ENCODE assay signal across 19 cellular contexts in genomic region chr4:123352966-123353365, GRCh38. TPM values are rescaled to one million over a fixed set of nuclear protein-coding genes. Genes with fewer than 3 reads are reported as not detected.
DNase-seq lines count a peak whose midpoint lies in the region; ATAC-seq and TF ChIP-seq lines count a peak whose summit lies in the region.
"Had no signal": no experiment of that assay in that cellular context is flagged by ENCODE, and none has a peak within 500 bp of the region (broad histone marks: within the 10 kb centered on the region; RNA-seq: fewer than 3 reads in every experiment).

No MANE protein-coding gene starts in this region.

- no peaks in the 10 kb centered on the region for H3K36me3 ChIP-seq in BLaER1 treated with 17β-estradiol and CSF1 and Interleukin-3, amounts not matched to agents 10 nM and 100 nM
- H3K36me3 ChIP-seq in IMR-90 (ENCODE audit: control insufficient read depth, insufficient read depth, low read length) (no peaks in the 10 kb centered on the region), prostate gland (no peaks in the 10 kb centered on the region), transverse colon (no peaks in the 10 kb centered on the region)
- H3K36me3 ChIP-seq: neutrophil had no signal

- no peaks in the 10 kb centered on the region for H3K27me3 ChIP-seq in BLaER1 treated with 17β-estradiol and CSF1 and Interleukin-3, amounts not matched to agents 10 nM and 100 nM
- H3K27me3 ChIP-seq in IMR-90 (ENCODE audit: control insufficient read depth, insufficient read depth, low read length) (no peaks in the 10 kb centered on the region), prostate gland (replicated peaks; ENCODE audit: insufficient read depth) (no peaks in the 10 kb centered on the region), transverse colon (no peaks in the 10 kb centered on the region)
- H3K27me3 ChIP-seq: neutrophil had no signal

- H3K27ac ChIP-seq in BLaER1 treated with 17β-estradiol and CSF1 and Interleukin-3, amounts not matched to agents 10 nM and 100 nM = no peak overlapping the region; a peak in 2 of 22 replicates
- H3K27ac ChIP-seq in IMR-90 (ENCODE audit: insufficient read depth, low read length) (no peak overlapping the region), epithelial cell of prostate (peak overlapping the region; percentile 72), prostate gland (peak overlapping the region; percentile 19 to 33), transverse colon (no peak overlapping the region)
- H3K27ac ChIP-seq: C4-2B, neutrophil had no signal

- dilution Hi-C loops in IMR-90 (cut with HindIII; ENCODE audit: low sequenced_read_pairs, unreplicated experiment) = no loop called here

- H3K23ac ChIP-seq in IMR-90 (ENCODE audit: low read depth, low read length) = no peak overlapping the region

- no peak overlapping the region for H3K4ac ChIP-seq in IMR-90 (ENCODE audit: low read depth, low read length)

- H3K9me1 ChIP-seq in IMR-90 (ENCODE audit: insufficient read depth, low read length) = 0 out of 2 replicates have a peak, but pooled peaks cover 3% of the 10 kb centered on the region

- H3K18ac ChIP-seq in IMR-90 (ENCODE audit: low read depth, low read length) = peak overlapping the region; percentile 68; the same call in 1 of the 2 replicates

- H3K79me1 ChIP-seq in IMR-90 (ENCODE audit: low read depth in 1 of 2, low read length in 2 of 2) = no peaks in the 10 kb centered on the region

- H4K8ac ChIP-seq in IMR-90 (ENCODE audit: low read depth in 2 of 2, low read length in 2 of 2) = no peak overlapping the region

- DNase-seq in IMR-90 (no peak), epithelial cell of prostate (ENCODE audit: low read depth, low spot score) (no peak), prostate gland (ENCODE audit: low spot score) (no peak), NCI-H1436 treated with DMSO at 0.1 percent for 48 hours (lab: John Stamatoyannopoulos, UW) (no peak), ureter (ENCODE audit: low spot score) (no peak), transverse colon (no peak)
- DNase-seq in central memory CD4-positive, alpha-beta T cell = no peak
- DNase-seq: activated CD8-positive, alpha-beta memory T cell treated with anti-CD3 and anti-CD28 coated beads for 24 hours; activated gamma-delta T cell treated with Interleukin-2 at 50 U/mL for 16 hours; activated T-cell treated with anti-CD3 and anti-CD28 coated beads, Interleukin-2, amount 50 U/mL, for 24 hours; effector memory CD8-positive, alpha-beta T cell; islet precursor cell; KBM-7; NCI-H187; RPMI8226; T-helper 2 cell had no signal

- peak overlapping the region; percentile 38; the same call in 1 of the 2 replicates for H2BK20ac ChIP-seq in IMR-90 (ENCODE audit: low read depth, low read length)

- H2BK120ac ChIP-seq in IMR-90 (ENCODE audit: low read depth, low read length) = no peak overlapping the region

- in situ Hi-C loops in IMR-90 (cut with MboI; ENCODE audit: low sequenced_read_pairs) = no loop called here
- in situ Hi-C loops in transverse colon (cut with MboI; ENCODE audit: low pct_ligation_motif_present in 1 of 4, low pct_unique_long_range_greater_than_20kb in 1 of 4, low sequenced_read_pairs in 3 of 4) = loop anchor here in 1 of 4 donors (25.0 kb wide), 1 partner anchor 909 kb away; no protein-coding TSS in a partner anchor

- TF ChIP-seq POLR2A in IMR-90 (IDR thresholded peaks at IDR 0.05; ENCODE audit: low read depth, low read length) (no peak), prostate gland (IDR thresholded peaks at IDR 0.05) (no peak), transverse colon (IDR thresholded peaks at IDR 0.05) (no peak)

- CTCF ChIA-PET in IMR-90 (lab: Yijun Ruan, JAX) = no interaction called here

- TF ChIP-seq CTCF in IMR-90 (conservative IDR thresholded peaks at IDR 0.05; ENCODE audit: low read depth, low read length) = no peak
- TF ChIP-seq CTCF in prostate gland (IDR thresholded peaks at IDR 0.05) = no peak
- no peak for TF ChIP-seq CTCF in transverse colon (IDR thresholded peaks at IDR 0.05)

- no peak overlapping the region for H3K9ac ChIP-seq in BLaER1 treated with 17β-estradiol and CSF1 and Interleukin-3, amounts not matched to agents 10 nM and 100 nM
- H3K9ac ChIP-seq in IMR-90 (ENCODE audit: low read depth, low read length) = no peak overlapping the region

- peaks cover 12 to 27% (median 20%) of the 10 kb centered on the region in 10 experiments; a peak in 19 of 20 replicates for H3K4me1 ChIP-seq in BLaER1 treated with 17β-estradiol and CSF1 and Interleukin-3, amounts not matched to agents 10 nM and 100 nM
- H3K4me1 ChIP-seq in IMR-90 (ENCODE audit: control insufficient read depth, insufficient read depth, low read length) = peaks cover 3% of the 10 kb centered on the region
- no peaks in the 10 kb centered on the region for H3K4me1 ChIP-seq in prostate gland (replicated peaks)
- H3K4me1 ChIP-seq in transverse colon = peaks cover 0 to 9% (median 0%) of the 10 kb centered on the region in 4 donors

- no TSS peak for BruUV-seq in IMR-90 (replicated peaks; lab: Mats Ljungman, UMichigan)

- peak overlapping the region; percentile 59; the same call in 1 of the 2 replicates for H4K5ac ChIP-seq in IMR-90 (ENCODE audit: low read depth, low read length)

- H3K4me3 ChIP-seq in BLaER1 treated with 17β-estradiol and CSF1 and Interleukin-3, amounts not matched to agents 10 nM and 100 nM = no peak overlapping the region
- no peak overlapping the region for H3K4me3 ChIP-seq in IMR-90 (ENCODE audit: insufficient read depth, low read depth, low read length)
- no peak overlapping the region for H3K4me3 ChIP-seq in prostate gland
- H3K4me3 ChIP-seq in transverse colon = no peak overlapping the region

- H3K9me3 ChIP-seq in BLaER1 treated with 17β-estradiol and CSF1 and Interleukin-3, amounts not matched to agents 10 nM and 100 nM (replicated peaks in 1 of 11) = peaks cover 0 to 15% (median 5%) of the 10 kb centered on the region in 11 experiments; a peak in 6 of 22 replicates
- no peaks in the 10 kb centered on the region for H3K9me3 ChIP-seq in IMR-90 (ENCODE audit: control insufficient read depth, insufficient read depth, low read length)
- no peaks in the 10 kb centered on the region for H3K9me3 ChIP-seq in prostate gland
- no peaks in the 10 kb centered on the region for H3K9me3 ChIP-seq in transverse colon
- H3K9me3 ChIP-seq: neutrophil had no signal

- TF ChIP-seq EP300 in transverse colon (IDR thresholded peaks at IDR 0.05; ENCODE audit: low read depth) = no peak

- no peak overlapping the region for H2BK5ac ChIP-seq in IMR-90 (ENCODE audit: low read depth, low read length, poor library complexity, severe bottlenecking)

- H2BK15ac ChIP-seq in IMR-90 (ENCODE audit: low read depth, low read length) = no peak overlapping the region

- ATAC-seq in IMR-90 (ENCODE audit: low read depth) = no peak
- ATAC-seq: effector memory CD8-positive, alpha-beta T cell had no signal

- H2AK9ac ChIP-seq in IMR-90 (replicated peaks; ENCODE audit: low read depth, low read length, poor library complexity) = no peak overlapping the region

- no peaks in the 10 kb centered on the region for H4K20me1 ChIP-seq in BLaER1 treated with 17β-estradiol and CSF1 and Interleukin-3, amounts not matched to agents 10 nM and 100 nM
- no peaks in the 10 kb centered on the region for H4K20me1 ChIP-seq in IMR-90 (ENCODE audit: insufficient read depth, low read length)

- H3K56ac ChIP-seq in IMR-90 (ENCODE audit: extremely low read depth, insufficient read depth, low read length) = no peak overlapping the region

- peak overlapping the region; percentile 16 to 75 (median 47); a peak in 15 of 22 replicates for H3K4me2 ChIP-seq in BLaER1 treated with 17β-estradiol and CSF1 and Interleukin-3, amounts not matched to agents 10 nM and 100 nM
- no peak overlapping the region; the same call in 1 of the 2 replicates for H3K4me2 ChIP-seq in IMR-90 (ENCODE audit: low read depth, low read length)

- no peak for TF ChIP-seq RAD21 in IMR-90 (IDR thresholded peaks at IDR 0.05; ENCODE audit: low read length)

- POLR2A ChIA-PET in IMR-90 (lab: Charles Lee; ENCODE audit: unreplicated experiment) = no interaction called here

- H3K14ac ChIP-seq in IMR-90 (replicated peaks; ENCODE audit: low read depth, low read length) = no peak overlapping the region

- H2AK5ac ChIP-seq in IMR-90 (ENCODE audit: low read depth, low read length) = no peak overlapping the region

- no peak overlapping the region for H2AFZ ChIP-seq in IMR-90 (replicated peaks; ENCODE audit: low read length, poor library complexity)

- H4K91ac ChIP-seq in IMR-90 (ENCODE audit: insufficient read depth, low read depth, low read length) = no peak overlapping the region

- intact Hi-C loops in IMR-90 (cut with micrococcal nuclease) = loop anchor here (2.0 kb wide), 1 partner anchor 66 kb away; no protein-coding TSS in a partner anchor
- intact Hi-C loops in prostate gland (cut with DNase I) = no loop called here
- intact Hi-C loops in transverse colon (cut with DNase I; ENCODE audit: low total_unique reads) = no loop called here

- no CpG with 5 or more reads among the region's 1 CpG for WGBS in IMR-90 (ENCODE audit: extremely low coverage in 2 of 2, insufficient read length in 1 of 2), 2 experiments
- WGBS in prostate gland = 74% methylated on average over 1 of the region's 1 CpG
- 88 to 100% methylated on average over 1 of the region's 1 CpG for WGBS in transverse colon (ENCODE audit: low coverage in 1 of 2), 2 donors

TF ChIP-seq in IMR-90, 13 proteins besides CTCF, POLR2A, EP300 and RAD21 (continues in another document):
- TF ChIP-seq MAZ (IDR thresholded peaks at IDR 0.05; ENCODE audit: borderline replicate concordance, low read depth, low read length) (no peak), CEBPB (IDR thresholded peaks at IDR 0.05; ENCODE audit: low read depth, low read length) (no peak), BHLHE40 (IDR thresholded peaks at IDR 0.05; ENCODE audit: low read depth, low read length) (no peak), CHD1 (IDR thresholded peaks at IDR 0.05; ENCODE audit: low read depth, low read length) (no peak), MXI1 (IDR thresholded peaks at IDR 0.05; ENCODE audit: borderline replicate concordance, low read depth, low read length) (no peak), FOS (IDR thresholded peaks at IDR 0.05; ENCODE audit: low read depth, low read length) (no peak)
- TF ChIP-seq, protein P1, sequence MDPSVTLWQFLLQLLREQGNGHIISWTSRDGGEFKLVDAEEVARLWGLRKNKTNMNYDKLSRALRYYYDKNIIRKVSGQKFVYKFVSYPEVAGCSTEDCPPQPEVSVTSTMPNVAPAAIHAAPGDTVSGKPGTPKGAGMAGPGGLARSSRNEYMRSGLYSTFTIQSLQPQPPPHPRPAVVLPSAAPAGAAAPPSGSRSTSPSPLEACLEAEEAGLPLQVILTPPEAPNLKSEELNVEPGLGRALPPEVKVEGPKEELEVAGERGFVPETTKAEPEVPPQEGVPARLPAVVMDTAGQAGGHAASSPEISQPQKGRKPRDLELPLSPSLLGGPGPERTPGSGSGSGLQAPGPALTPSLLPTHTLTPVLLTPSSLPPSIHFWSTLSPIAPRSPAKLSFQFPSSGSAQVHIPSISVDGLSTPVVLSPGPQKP (IDR thresholded peaks at IDR 0.05; ENCODE audit: borderline replicate concordance, low read depth, low read length) = no peak

RNA-seq across cellular contexts. Expression of gene SPRY1, which starts 43.6 kb away (rescaled TPM):
- total RNA-seq in IMR-90 (2012; rRNA removed) = 1.4 and 1.9 TPM in 2 replicates
- 2.2 and 2.6 TPM in 2 replicates for polyA plus RNA-seq in IMR-90 (2012; rRNA removed)
- 2.7 and 2.9 TPM in 2 replicates for polyA plus RNA-seq in IMR-90 (2012; cell fraction: cytosol; rRNA removed)
- polyA plus RNA-seq in IMR-90 (2012; cell fraction: nucleus; rRNA removed; ENCODE audit: low replicate concordance) = 1.8 and 3.7 TPM in 2 replicates
- total RNA-seq in prostate gland = 10 to 100 TPM; 67.5 to 90.2 TPM
- total RNA-seq in ureter = 197 TPM
- 10 to 100 TPM; 22.1 to 47.2 (median 33.7) TPM for total RNA-seq in transverse colon

Comparison
In these comparisons a context has a peak if more than half of its experiments do, and no peak if none do; other contexts are left out.
1. H3K27ac ChIP-seq: peak in epithelial cell of prostate (single experiment) and prostate gland (2 of 2); none in BLaER1 treated with 17β-estradiol and CSF1 and Interleukin-3, amounts not matched to agents 10 nM and 100 nM (0 of 11), IMR-90 (single experiment) and transverse colon (0 of 4).